15 cellular contexts compared by ENCODE assay signal in the genomic region with DNA sequence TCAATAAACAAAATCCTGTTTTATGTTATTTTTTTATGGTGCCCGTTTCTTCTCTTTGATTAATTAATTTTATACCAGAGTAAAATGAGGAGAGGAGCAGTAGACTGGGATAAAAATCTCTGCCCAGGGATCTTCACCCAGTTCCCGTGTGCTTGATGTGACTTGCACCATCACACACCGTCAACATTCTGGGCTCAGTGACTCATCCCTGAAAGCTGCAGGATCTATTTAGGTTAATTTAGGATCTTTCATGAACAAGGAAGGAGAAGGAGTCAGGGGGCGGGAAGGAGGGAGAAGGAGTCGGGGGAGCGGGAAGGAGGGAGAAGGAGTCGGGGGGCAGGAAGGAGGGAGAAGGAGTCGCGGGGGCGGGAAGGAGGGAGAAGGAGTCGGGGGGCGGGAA.
DNase-seq lines count a peak whose midpoint lies in the region; ATAC-seq, FAIRE-seq and TF ChIP-seq lines count a peak whose summit lies in the region.
"Had no signal": no experiment of that assay in that cellular context is flagged by ENCODE, and none has a peak within 500 bp of the region (broad histone marks: within the 10 kb centered on the region; RNA-seq: fewer than 3 reads in every experiment).

No MANE protein-coding gene starts in this region.

- in situ Hi-C loops in brain microvascular endothelial cell (cut with HindIII; ENCODE audit: low pct_ligation_motif_present, low sequenced_read_pairs) (no loop called here), GM23248 (cut with MboI) (no loop called here)

- no peak for TF ChIP-seq CTCF in brain microvascular endothelial cell (IDR thresholded peaks at IDR 0.05; ENCODE audit: low read depth, low read length, missing control alignments)

- no peaks in the 10 kb centered on the region for H3K4me1 ChIP-seq in GM23248 (ENCODE audit: insufficient read depth)
- H3K4me1 ChIP-seq: right lobe of liver, suprapubic skin had no signal

- no peaks in the 10 kb centered on the region; the same call in 1 of the 2 replicates for H3F3A ChIP-seq in GM23248 (ENCODE audit: insufficient read depth)

- no peak for FAIRE-seq in HTR-8/SVneo (lab: Jason Lieb, UNC)
- no peak for FAIRE-seq in urothelium cell line (lab: Jason Lieb, UNC)

- no peaks in the 10 kb centered on the region for H3K9me3 ChIP-seq in GM23248 (ENCODE audit: low read depth)
- H3K9me3 ChIP-seq: right lobe of liver, suprapubic skin had no signal

- 92 to 97% methylated on average over 4 to 12 of the region's 12 CpGs for WGBS in GM23248 (ENCODE audit: low coverage in 1 of 2, low lambda C conversion rate in 2 of 2, missing lambda C conversion rate in 2 of 2), 2 experiments

- H3K36me3 ChIP-seq in brain microvascular endothelial cell (replicated peaks) (no peaks in the 10 kb centered on the region), GM23248 (ENCODE audit: low read depth) (no peaks in the 10 kb centered on the region)
- H3K36me3 ChIP-seq: cardiac muscle cell, right lobe of liver, suprapubic skin had no signal

- H3K27me3 ChIP-seq in brain microvascular endothelial cell (replicated peaks) (no peaks in the 10 kb centered on the region), GM23248 (replicated peaks; ENCODE audit: insufficient read depth) (no peaks in the 10 kb centered on the region)
- H3K27me3 ChIP-seq: cardiac muscle cell, right lobe of liver, suprapubic skin had no signal

- H3K79me2 ChIP-seq in GM23248 (ENCODE audit: insufficient read depth) = no peaks in the 10 kb centered on the region

- H3K4me3 ChIP-seq in brain microvascular endothelial cell (ENCODE audit: low read depth, low read length) (no peak overlapping the region), GM23248 (no peak overlapping the region)
- H3K4me3 ChIP-seq: cardiac muscle cell, right lobe of liver, suprapubic skin had no signal

- H3K9me2 ChIP-seq in GM23248 (ENCODE audit: insufficient read depth) = no peaks in the 10 kb centered on the region

- no peak overlapping the region for H3K9ac ChIP-seq in GM23248

- H3K27ac ChIP-seq in brain microvascular endothelial cell (no peak overlapping the region), GM23248 (no peak overlapping the region)
- H3K27ac ChIP-seq: cardiac muscle cell, right lobe of liver, suprapubic skin had no signal

- H4K20me1 ChIP-seq in GM23248 (ENCODE audit: insufficient read depth) = no peaks in the 10 kb centered on the region

- no peak for ATAC-seq in GM21515 (IDR thresholded peaks at IDR 0.05; ENCODE audit: unreplicated experiment)
- ATAC-seq: Panc1, right lobe of liver had no signal

- DNase-seq in HTR-8/SVneo (ENCODE audit: insufficient read length, low spot score) (peak; percentile 58), brain microvascular endothelial cell (peak; percentile 23), iPS-NIHi11 (ENCODE audit: low spot score) (peak; percentile 46), urothelium cell line (ENCODE audit: low spot score) (peak; percentile 80), GM23248 (no peak), NCI-H1105 (lab: John Stamatoyannopoulos, UW) (no peak)
- DNase-seq: activated CD4-positive, alpha-beta memory T cell treated with anti-CD3 and anti-CD28 coated beads for 36 hours; COR-L47; NCI-H2227 treated with DMSO at 0.1 percent for 48 hours; right lobe of liver; T-helper 9 cell had no signal

- no peak overlapping the region for H3K4me2 ChIP-seq in GM23248 (ENCODE audit: unreplicated experiment)

- H2AFZ ChIP-seq in GM23248 = no peak overlapping the region

Comparison
In these comparisons a context has a peak if more than half of its experiments do, and no peak if none do; other contexts are left out.
1. DNase-seq: peak in HTR-8/SVneo (single experiment), brain microvascular endothelial cell (single experiment), iPS-NIHi11 (single experiment) and urothelium cell line (single experiment); none in GM23248 (single experiment) and NCI-H1105 (single experiment).